12 cellular contexts compared by ENCODE assay signal in genomic region chr19:13029301-13029880, GRCh38. TPM values are rescaled to one million over a fixed set of nuclear protein-coding genes. Genes with fewer than 3 reads are reported as not detected.
DNase-seq lines count a peak whose midpoint lies in the region; ATAC-seq and TF ChIP-seq lines count a peak whose summit lies in the region.
"Had no signal": no experiment of that assay in that cellular context is flagged by ENCODE, and none has a peak within 500 bp of the region (broad histone marks: within the 10 kb centered on the region; RNA-seq: fewer than 3 reads in every experiment).

No MANE protein-coding gene starts in this region.

- intact Hi-C loops in psoas muscle (cut with DNase I) (loop anchor here in 1 of 2 donors (5.0 kb wide), 1 partner anchor 33 kb away; no protein-coding TSS in a partner anchor), upper lobe of right lung (cut with DNase I) (loop anchor here (10.0 kb wide), 1 partner anchor 65 kb away; no protein-coding TSS in a partner anchor)

- TF ChIP-seq CTCF in VCaP (conservative IDR thresholded peaks at IDR 0.05) (no peak), psoas muscle (IDR thresholded peaks at IDR 0.05) (no peak), upper lobe of right lung (IDR thresholded peaks at IDR 0.05) (no peak)

- 36 to 54% (median 39%) methylated on average over 9 of the region's 9 CpGs for WGBS in psoas muscle, 3 donors

- ATAC-seq in psoas muscle = no peak
- ATAC-seq in upper lobe of right lung = no peak
- ATAC-seq in HG02885 (IDR thresholded peaks at IDR 0.05; ENCODE audit: poor library complexity, unreplicated experiment) = no peak

- DNase-seq in epithelial cell of prostate (ENCODE audit: low read depth, low spot score) (no peak), psoas muscle (no peak), upper lobe of right lung (no peak), activated gamma-delta T cell (lab: John Stamatoyannopoulos, UW) (no peak), AML-193 (lab: John Stamatoyannopoulos, UW) (no peak)
- DNase-seq: activated effector memory CD4-positive, alpha-beta T cell treated with anti-CD3 and anti-CD28 coated beads, Interleukin-2, amount 50 U/mL, for 16 hours; NCI-H226; SIG-M5; stimulated activated naive CD4-positive, alpha-beta T cell treated with Interleukin-2 at 50 U/mL for 16 hours had no signal

- H3K27ac ChIP-seq in VCaP = peak overlapping the region; percentile 100
- peak overlapping the region; percentile 33 for H3K27ac ChIP-seq in epithelial cell of prostate
- H3K27ac ChIP-seq in psoas muscle = peak overlapping the region; percentile 99
- H3K27ac ChIP-seq in upper lobe of right lung = peak overlapping the region; percentile 49
- H3K27ac ChIP-seq: parathyroid adenoma had no signal

- H3K9me3 ChIP-seq in psoas muscle (no peaks in the 10 kb centered on the region), upper lobe of right lung (no peaks in the 10 kb centered on the region)

- H3K4me1 ChIP-seq in psoas muscle = peaks cover 96% of the 10 kb centered on the region
- H3K4me1 ChIP-seq in upper lobe of right lung = peaks cover 78% of the 10 kb centered on the region

- peaks cover 0 to 17% of the 10 kb centered on the region in 2 donors for H3K36me3 ChIP-seq in psoas muscle (ENCODE audit: insufficient read depth in 1 of 2, low read depth in 1 of 2)
- H3K36me3 ChIP-seq in upper lobe of right lung = peaks cover 7% of the 10 kb centered on the region

- H3K27me3 ChIP-seq in psoas muscle (ENCODE audit: insufficient read depth in 3 of 3, low read length in 2 of 3) (no peaks in the 10 kb centered on the region), upper lobe of right lung (no peaks in the 10 kb centered on the region)

- H3K4me3 ChIP-seq in psoas muscle = peak overlapping the region; percentile 32
- peak overlapping the region; percentile 6 for H3K4me3 ChIP-seq in upper lobe of right lung

RNA-seq across cellular contexts. Expression of gene NFIX, which starts 34.1 kb away (rescaled TPM):
- total RNA-seq in psoas muscle (100 to 1,000 TPM; 220 to 347 (median 268) TPM), upper lobe of right lung (168 TPM)
- polyA plus RNA-seq in psoas muscle = 100 to 1,000 TPM in 1 of 3 donors, 10 to 100 TPM in 2; 22.2 to 158 (median 43.8) TPM

Comparison
In these comparisons a context has a peak if more than half of its experiments do, and no peak if none do; other contexts are left out.
1. H3K27ac ChIP-seq: peak in every context shown above with its lines; median percentile 100 in VCaP; 99 in psoas muscle; 49 in upper lobe of right lung; 33 in epithelial cell of prostate.